8 cellular contexts compared by ENCODE assay signal in the genomic region with DNA sequence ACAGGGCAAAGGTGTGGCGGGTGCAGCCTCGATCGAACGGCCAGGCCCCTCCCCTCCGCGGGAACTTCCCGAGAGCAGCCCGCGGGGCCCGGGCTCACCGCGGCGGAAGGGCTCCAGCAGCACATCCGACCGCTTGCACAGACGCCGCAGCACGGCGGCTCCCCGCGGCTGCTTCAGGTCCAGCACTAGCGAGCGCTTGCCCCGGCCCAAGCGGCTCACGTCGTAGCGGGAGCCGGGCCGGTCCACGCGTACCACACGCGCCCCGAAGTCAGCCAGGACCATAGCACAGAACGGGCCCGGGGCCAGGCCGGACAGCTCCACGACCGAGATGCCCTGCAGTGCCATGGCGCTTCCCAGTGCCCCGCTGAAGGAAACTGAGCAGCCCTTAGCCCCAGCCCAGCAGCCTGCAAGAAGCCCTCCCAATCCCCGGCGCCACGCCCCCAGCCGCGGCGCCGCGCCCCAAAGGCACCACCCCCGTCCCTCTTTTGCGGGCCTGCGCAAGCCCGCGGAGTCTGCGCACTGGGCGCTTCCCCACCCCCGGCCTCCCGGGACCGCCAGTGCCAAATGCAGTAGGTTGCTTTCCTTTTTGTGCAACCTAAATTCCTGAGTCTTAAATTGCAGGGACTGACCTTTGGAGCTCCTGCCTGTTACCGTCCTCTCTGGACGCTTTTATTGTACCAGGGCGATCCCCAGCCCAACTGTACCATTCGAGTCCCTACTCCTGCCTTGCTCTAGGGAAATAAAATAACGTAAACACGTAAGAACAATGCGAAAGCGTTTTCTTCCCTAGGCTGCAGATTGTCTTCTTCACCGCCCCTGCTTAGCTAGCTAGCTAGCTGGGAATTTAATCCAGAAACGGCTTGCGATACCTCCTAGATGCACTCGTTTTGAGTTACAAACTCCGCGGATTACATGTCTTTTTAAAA. TPM values are rescaled to one million over a fixed set of nuclear protein-coding genes. Genes with fewer than 3 reads are reported as not detected.
A peak's percentile ranks its signal among the peaks of the same experiment; 100 is the strongest.
DNase-seq lines count a peak whose midpoint lies in the region; TF ChIP-seq lines count a peak whose summit lies in the region.

A gene (minus strand): TSS at position 376 of the 926 bp plus-strand sequence. CDS start 31 bp downstream, at position 345.

- H3K9me3 Mint-ChIP-seq in H9 (no peaks in the 10 kb centered on the region; a peak in 1 of 5 replicates), neural crest cell (no peaks in the 10 kb centered on the region)

- H3K4me1 Mint-ChIP-seq in H9, result peaks cover 25 to 29% of the 10 kb centered on the region in 2 experiments
- peaks cover 56% of the 10 kb centered on the region for H3K4me1 Mint-ChIP-seq in neural crest cell

- peaks cover 3% of the 10 kb centered on the region for H3K23me2 ChIP-seq in H9 (ENCODE audit: insufficient read length, low read depth, low read length, poor library complexity, severe bottlenecking)

- H4K20me1 ChIP-seq in H9 (ENCODE audit: control insufficient read depth, insufficient read depth, insufficient read length), result no peaks in the 10 kb centered on the region

- H3K27ac ChIP-seq in H9 (ENCODE audit: insufficient read length, low read depth, low read length) (peak within 1 kb of the TSS; percentile 95), stomach (peak within 1 kb of the TSS; percentile 89 to 96 (median 94))

- H3K23ac ChIP-seq in H9 (ENCODE audit: insufficient read length, low read depth, low read length), result no peak within 1 kb of the TSS

- H4K91ac ChIP-seq in H9 (ENCODE audit: insufficient read length, low read depth, low read length), result no peak within 1 kb of the TSS

- no peak for TF ChIP-seq EP300 in stomach (IDR thresholded peaks at IDR 0.05)

- H2BK15ac ChIP-seq in H9 (ENCODE audit: low read depth, low read length), result no peak within 1 kb of the TSS

- H3K9me3 ChIP-seq in H9 (ENCODE audit: control insufficient read depth, low read depth, low read length), result no peaks in the 10 kb centered on the region
- no peaks in the 10 kb centered on the region for H3K9me3 ChIP-seq in stomach

- intact Hi-C loops in stomach (cut with DNase I; ENCODE audit: low total_unique reads), result no loop called here

- peak; percentile 95 for DNase-seq in G401 (ENCODE audit: low spot score)
- DNase-seq in H9, result peak; percentile 96
- DNase-seq in M059J (ENCODE audit: low read depth), result peak; percentile 92
- peak; percentile 96 for DNase-seq in activated effector memory CD4-positive, alpha-beta T cell treated with anti-CD3 and anti-CD28 coated beads, Interleukin-2, amount 50 U/mL, for 16 hours
- peak; percentile 93 for DNase-seq in fibroblast of villous mesenchyme (ENCODE audit: low read depth)
- peak; percentile 81 for DNase-seq in neural crest cell (ENCODE audit: low read depth, low spot score)
- peak; percentile 97 for DNase-seq in stomach

- peak within 1 kb of the TSS; percentile 87 for H3K14ac ChIP-seq in H9 (ENCODE audit: insufficient read depth, low read length)

- no peak within 1 kb of the TSS for H3K4ac ChIP-seq in H9 (ENCODE audit: low read depth, low read length)

- H3K36me3 Mint-ChIP-seq in H9 (ENCODE audit: insufficient read depth in 1 of 3, low read depth in 3 of 3), result peaks cover 0 to 20% (median 9%) of the 10 kb centered on the region in 3 experiments; a peak in 6 of 7 replicates
- peaks cover 10% of the 10 kb centered on the region for H3K36me3 Mint-ChIP-seq in neural crest cell (ENCODE audit: low read depth)

- no peaks in the 10 kb centered on the region for H3K27me3 Mint-ChIP-seq in H9 (ENCODE audit: low read depth)
- H3K27me3 Mint-ChIP-seq in neural crest cell (ENCODE audit: low read depth), result no peaks in the 10 kb centered on the region

- no peak within 1 kb of the TSS for H2BK12ac ChIP-seq in H9 (ENCODE audit: insufficient read length, low read depth, low read length)

- H3K27me3 ChIP-seq in H9 (ENCODE audit: insufficient read depth, low read length) (no peaks in the 10 kb centered on the region), stomach (no peaks in the 10 kb centered on the region)

- peak within 1 kb of the TSS; percentile 54 for H2BK5ac ChIP-seq in H9 (ENCODE audit: insufficient read length, low read length)

- H3K56ac ChIP-seq in H9 (ENCODE audit: insufficient read length, low read depth, low read length), result peak within 1 kb of the TSS; percentile 69

- H4K5ac ChIP-seq in H9 (ENCODE audit: insufficient read length, low read depth, low read length), result peak within 1 kb of the TSS; percentile 19

- H3K79me1 ChIP-seq in H9 (ENCODE audit: insufficient read depth, low read depth, low read length, poor library complexity, severe bottlenecking), result no peaks in the 10 kb centered on the region

- H2BK20ac ChIP-seq in H9 (ENCODE audit: low read depth, low read length, poor library complexity, severe bottlenecking), result no peak within 1 kb of the TSS

- no CpG with 5 or more reads among the region's 74 CpGs for WGBS in H9 (ENCODE audit: extremely low coverage, insufficient read length, low lambda C conversion rate)
- 0 to 1% (median 1%) methylated on average over 55 to 74 of the region's 74 CpGs for WGBS in stomach, 5 donors

- H3K9ac ChIP-seq in H9 (ENCODE audit: extremely low read depth, insufficient read length, low read length), result peak within 1 kb of the TSS; percentile 82

- peak within 1 kb of the TSS; percentile 86 to 90 for H3K4me3 Mint-ChIP-seq in H9
- H3K4me3 Mint-ChIP-seq in neural crest cell, result peak within 1 kb of the TSS; percentile 89

- no peak within 1 kb of the TSS for H2BK120ac ChIP-seq in H9 (ENCODE audit: low read depth, low read length, poor library complexity, severe bottlenecking)

- TF ChIP-seq CTCF in H9 (conservative IDR thresholded peaks at IDR 0.05) (no peak), fibroblast of villous mesenchyme (IDR thresholded peaks at IDR 0.05; ENCODE audit: insufficient read depth, low read depth, low read length) (no peak), neural crest cell (conservative IDR thresholded peaks at IDR 0.05) (peak; percentile 26), stomach (IDR thresholded peaks at IDR 0.05) (no peak)

- no peaks in the 10 kb centered on the region for H3K4me1 ChIP-seq in H9 (ENCODE audit: insufficient read depth, low read length)
- peaks cover 10 to 41% (median 27%) of the 10 kb centered on the region in 4 donors for H3K4me1 ChIP-seq in stomach

- H4K8ac ChIP-seq in H9 (replicated peaks; ENCODE audit: insufficient read length, low read depth, low read length), result peak within 1 kb of the TSS; percentile 67

- in situ Hi-C loops in G401 (cut with HindIII; ENCODE audit: low sequenced_read_pairs), result no loop called here

- TF ChIP-seq POLR2A in Raji (IDR thresholded peaks at IDR 0.05; ENCODE audit: insufficient read depth, low read depth, low read length) (peak; percentile 98), stomach (IDR thresholded peaks at IDR 0.05) (peak in 2 of 4 donors; percentile 54 to 78)

- H3K18ac ChIP-seq in H9 (ENCODE audit: insufficient read length, low read depth, low read length), result peak within 1 kb of the TSS; percentile 80

- H3K4me2 ChIP-seq in H9 (ENCODE audit: insufficient read depth, insufficient read length, low read length), result peak within 1 kb of the TSS; percentile 94

- H2AK5ac ChIP-seq in H9 (ENCODE audit: insufficient read length, low read length), result no peak within 1 kb of the TSS

- H3K79me2 ChIP-seq in H9 (ENCODE audit: insufficient read depth, low read length), result no peaks in the 10 kb centered on the region

- H3K27ac Mint-ChIP-seq in H9, result peak within 1 kb of the TSS; percentile 95 to 98 (median 96); a peak in 6 of 7 replicates
- H3K27ac Mint-ChIP-seq in neural crest cell (ENCODE audit: unreplicated experiment), result peak within 1 kb of the TSS; percentile 98

- peak within 1 kb of the TSS; percentile 7 for H2AFZ ChIP-seq in H9 (ENCODE audit: low read length)

- no peak within 1 kb of the TSS for H3T11ph ChIP-seq in H9 (ENCODE audit: low read length)

- peaks cover 4 to 24% (median 19%) of the 10 kb centered on the region in 4 donors for H3K36me3 ChIP-seq in stomach

- H3K4me3 ChIP-seq in fibroblast of villous mesenchyme (ENCODE audit: low read depth, low read length) (peak within 1 kb of the TSS; percentile 76), stomach (peak within 1 kb of the TSS; percentile 60 to 76 (median 70))

RNA-seq across cellular contexts. Expression of the gene that starts here (rescaled TPM):
- 9.8 and 20.2 TPM in 2 replicates for total RNA-seq in G401 (2014; rRNA removed; shearing (Covaris generic))
- total RNA-seq in H9 (2021) (8.2 and 9.7 TPM in 2 replicates), fibroblast of villous mesenchyme (9.7 and 17.7 TPM in 2 replicates), neural crest cell (14.3 and 16.1 TPM in 2 replicates), stomach (10 to 100 TPM in 4 of 5 donors, 1 to 10 TPM in 1; 8.5 to 56.6 (median 15.4) TPM)
- total RNA-seq in M059J (2014; rRNA removed; shearing (Covaris generic)), result 13.9 and 23.6 TPM in 2 replicates
- polyA plus RNA-seq in stomach, result 10 to 100 TPM; 22.0 to 89.7 (median 30.9) TPM

Comparison
In these comparisons a context has a peak if more than half of its experiments do, and no peak if none do; other contexts are left out.
1. Peak in every context shown above with its lines: DNase-seq, H3K4me3 ChIP-seq and H3K27ac ChIP-seq.